ENCODE assay signal across 9 cellular contexts in the genomic region with DNA sequence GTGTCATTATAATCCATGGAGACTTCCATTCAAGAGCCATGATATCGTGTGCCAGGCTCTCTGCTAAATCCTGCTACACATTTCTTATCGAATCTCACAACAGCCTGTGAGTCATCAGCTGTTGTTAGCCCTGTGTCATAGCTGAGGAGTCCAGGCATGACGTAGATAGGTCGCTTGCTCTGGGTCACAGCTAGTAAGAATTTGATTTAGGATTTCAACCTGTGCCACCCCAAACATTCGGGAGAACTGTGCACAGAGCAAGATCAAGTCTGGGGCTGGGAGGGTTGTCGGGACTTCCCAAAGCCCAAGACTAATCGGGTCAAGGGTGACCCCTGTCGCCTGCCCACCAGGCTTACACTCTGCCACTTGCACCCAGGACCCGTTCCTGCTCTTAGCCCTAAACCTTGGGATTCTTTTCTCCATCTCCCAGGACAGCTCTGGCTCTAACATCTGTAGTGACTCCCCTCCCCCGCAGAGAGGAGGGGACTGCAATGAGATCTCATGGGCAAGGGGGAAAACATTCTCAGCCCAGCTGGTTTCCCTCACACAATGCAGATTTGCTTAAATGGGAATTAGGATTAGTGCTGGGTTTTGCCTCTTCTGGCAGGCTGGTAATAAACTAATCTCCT. TPM values are rescaled to one million over a fixed set of nuclear protein-coding genes. Genes with fewer than 3 reads are reported as not detected.
DNase-seq lines count a peak whose midpoint lies in the region; ATAC-seq and TF ChIP-seq lines count a peak whose summit lies in the region.
"Had no signal": no experiment of that assay in that cellular context is flagged by ENCODE, and none has a peak within 500 bp of the region (broad histone marks: within the 10 kb centered on the region; RNA-seq: fewer than 3 reads in every experiment).

No MANE protein-coding gene starts in this region.

- no peak overlapping the region for H2BK12ac ChIP-seq in H9 (ENCODE audit: insufficient read length, low read depth, low read length)

- intact Hi-C loops in left ventricle myocardium inferior (cut with micrococcal nuclease) (no loop called here), sciatic nerve (cut with DNase I) (no loop called here), prostate gland (cut with DNase I) (loop anchor here (5.0 kb wide), 1 partner anchor 34 kb away; a partner anchor contains a TSS)

- peak; percentile 79 for DNase-seq in H9
- no peak for DNase-seq in left ventricle myocardium inferior
- DNase-seq in sciatic nerve (ENCODE audit: low spot score), result peak; percentile 59
- no peak for DNase-seq in putamen (ENCODE audit: low spot score)
- DNase-seq in prostate gland (ENCODE audit: low spot score), result no peak
- no peak for DNase-seq in NOMO-1 (lab: John Stamatoyannopoulos, UW; ENCODE audit: unreplicated experiment in 2 of 2)
- no peak for DNase-seq in NCI-H146 treated with DMSO at 0.1 percent for 48 hours (lab: John Stamatoyannopoulos, UW; ENCODE audit: unreplicated experiment)

- H2AFZ ChIP-seq in H9 (ENCODE audit: low read length), result no peak overlapping the region

- peaks cover 8% of the 10 kb centered on the region for H3K36me3 ChIP-seq in left ventricle myocardium inferior
- no peaks in the 10 kb centered on the region for H3K36me3 ChIP-seq in prostate gland

- peak overlapping the region in 1 of 3 experiments; percentile 71; a peak in 2 of 7 replicates for H3K27ac Mint-ChIP-seq in H9

- TF ChIP-seq CTCF in H9 (conservative IDR thresholded peaks at IDR 0.05), result peak; percentile 72
- TF ChIP-seq CTCF in VCaP (conservative IDR thresholded peaks at IDR 0.05), result no peak
- peak; percentile 22 for TF ChIP-seq CTCF in left ventricle myocardium inferior (IDR thresholded peaks at IDR 0.05; ENCODE audit: borderline replicate concordance)
- no peak for TF ChIP-seq CTCF in prostate gland (IDR thresholded peaks at IDR 0.05)

- H3K27ac ChIP-seq in H9 (ENCODE audit: insufficient read length, low read depth, low read length), result no peak overlapping the region
- H3K27ac ChIP-seq in VCaP, result peak overlapping the region; percentile 53
- peak overlapping the region; percentile 94 for H3K27ac ChIP-seq in left ventricle myocardium inferior (replicated peaks)
- peak overlapping the region in 1 of 2 donors; percentile 37 for H3K27ac ChIP-seq in prostate gland

- no peak overlapping the region for H2BK15ac ChIP-seq in H9 (ENCODE audit: low read depth, low read length)

- H3K18ac ChIP-seq in H9 (ENCODE audit: insufficient read length, low read depth, low read length), result no peak overlapping the region

- H2BK120ac ChIP-seq in H9 (ENCODE audit: low read depth, low read length, poor library complexity, severe bottlenecking), result no peak overlapping the region

- no peaks in the 10 kb centered on the region for H4K20me1 ChIP-seq in H9 (ENCODE audit: control insufficient read depth, insufficient read depth, insufficient read length)

- peaks cover 4% of the 10 kb centered on the region; the same call in 1 of the 2 replicates for H3K4me1 ChIP-seq in H9 (ENCODE audit: insufficient read depth, low read length)
- peaks cover 88% of the 10 kb centered on the region for H3K4me1 ChIP-seq in left ventricle myocardium inferior
- H3K4me1 ChIP-seq in prostate gland (replicated peaks), result no peaks in the 10 kb centered on the region

- H3T11ph ChIP-seq in H9 (ENCODE audit: low read length), result no peak overlapping the region

- no peak overlapping the region for H4K5ac ChIP-seq in H9 (ENCODE audit: insufficient read length, low read depth, low read length)

- H3K4me2 ChIP-seq in H9 (ENCODE audit: insufficient read depth, insufficient read length, low read length), result no peak overlapping the region

- no peak overlapping the region for H3K14ac ChIP-seq in H9 (ENCODE audit: insufficient read depth, low read length)

- no peak overlapping the region for H3K56ac ChIP-seq in H9 (ENCODE audit: insufficient read length, low read depth, low read length)

- H3K4me3 ChIP-seq in left ventricle myocardium inferior, result peak overlapping the region; percentile 12
- no peak overlapping the region for H3K4me3 ChIP-seq in prostate gland
- H3K4me3 ChIP-seq: skin epidermis had no signal

- peaks cover 51% of the 10 kb centered on the region for H3K27me3 Mint-ChIP-seq in H9 (ENCODE audit: low read depth)

- no peak for TF ChIP-seq POLR2A in prostate gland (IDR thresholded peaks at IDR 0.05)

- WGBS in H9 (ENCODE audit: extremely low coverage, insufficient read length, low lambda C conversion rate), result no CpG with 5 or more reads among the region's 10 CpGs
- WGBS in prostate gland, result 45% methylated on average over 10 of the region's 10 CpGs

- no peak overlapping the region for H3K4me3 Mint-ChIP-seq in H9

- H4K91ac ChIP-seq in H9 (ENCODE audit: insufficient read length, low read depth, low read length), result no peak overlapping the region

- H2BK20ac ChIP-seq in H9 (ENCODE audit: low read depth, low read length, poor library complexity, severe bottlenecking), result no peak overlapping the region

- H4K8ac ChIP-seq in H9 (replicated peaks; ENCODE audit: insufficient read length, low read depth, low read length), result no peak overlapping the region

- H3K23me2 ChIP-seq in H9 (ENCODE audit: insufficient read length, low read depth, low read length, poor library complexity, severe bottlenecking), result no peaks in the 10 kb centered on the region

- peak; percentile 91 for ATAC-seq in sciatic nerve

- H3K4me1 Mint-ChIP-seq in H9, result peaks cover 55 to 60% of the 10 kb centered on the region in 2 experiments

- H3K23ac ChIP-seq in H9 (ENCODE audit: insufficient read length, low read depth, low read length), result no peak overlapping the region

- no peak overlapping the region for H3K4ac ChIP-seq in H9 (ENCODE audit: low read depth, low read length)

- no peak overlapping the region for H2AK5ac ChIP-seq in H9 (ENCODE audit: insufficient read length, low read length)

- H3K27me3 ChIP-seq in H9 (ENCODE audit: insufficient read depth, low read length) (no peaks in the 10 kb centered on the region; the same call in 1 of the 2 replicates), left ventricle myocardium inferior (ENCODE audit: low read depth) (no peaks in the 10 kb centered on the region), prostate gland (replicated peaks; ENCODE audit: insufficient read depth) (no peaks in the 10 kb centered on the region)

- no peak overlapping the region for H2BK5ac ChIP-seq in H9 (ENCODE audit: insufficient read length, low read length)

- no peaks in the 10 kb centered on the region for H3K79me2 ChIP-seq in H9 (ENCODE audit: insufficient read depth, low read length)

- H3K9me3 ChIP-seq in H9 (ENCODE audit: control insufficient read depth, low read depth, low read length), result no peaks in the 10 kb centered on the region
- H3K9me3 ChIP-seq in left ventricle myocardium inferior (replicated peaks), result peaks cover 8% of the 10 kb centered on the region
- no peaks in the 10 kb centered on the region for H3K9me3 ChIP-seq in prostate gland

- H3K9ac ChIP-seq in H9 (ENCODE audit: extremely low read depth, insufficient read length, low read length), result no peak overlapping the region

- H3K9me3 Mint-ChIP-seq in H9, result peaks cover 8 to 13% of the 10 kb centered on the region in 2 experiments; a peak in 4 of 5 replicates

- no peaks in the 10 kb centered on the region for H3K79me1 ChIP-seq in H9 (ENCODE audit: insufficient read depth, low read depth, low read length, poor library complexity, severe bottlenecking)

- H3K36me3 Mint-ChIP-seq in H9 (ENCODE audit: insufficient read depth in 1 of 3, low read depth in 3 of 3), result peaks cover 7 to 13% (median 8%) of the 10 kb centered on the region in 3 experiments; a peak in 6 of 7 replicates

RNA-seq across cellular contexts. Expression of a gene that starts 34.3 kb away (rescaled TPM):
- 25.3 and 26.5 TPM in 2 replicates for total RNA-seq in H9 (2021)
- 129 TPM for total RNA-seq in left ventricle myocardium inferior
- 45.5 TPM for total RNA-seq in sciatic nerve
- 1 to 10 TPM; 4.1 to 6.6 TPM for total RNA-seq in prostate gland

Comparison
In these comparisons a context has a peak if more than half of its experiments do, and no peak if none do; other contexts are left out.
1. DNase-seq: peak in H9 (single experiment) and sciatic nerve (single experiment); none in left ventricle myocardium inferior (single experiment), putamen (single experiment), prostate gland (single experiment), NOMO-1 (0 of 2) and NCI-H146 treated with DMSO at 0.1 percent for 48 hours (single experiment).
2. CTCF ChIP-seq: peak in H9 (single experiment) and left ventricle myocardium inferior (single experiment); none in VCaP (single experiment) and prostate gland (0 of 4).